15 cellular contexts compared by ENCODE assay signal in the genomic region with DNA sequence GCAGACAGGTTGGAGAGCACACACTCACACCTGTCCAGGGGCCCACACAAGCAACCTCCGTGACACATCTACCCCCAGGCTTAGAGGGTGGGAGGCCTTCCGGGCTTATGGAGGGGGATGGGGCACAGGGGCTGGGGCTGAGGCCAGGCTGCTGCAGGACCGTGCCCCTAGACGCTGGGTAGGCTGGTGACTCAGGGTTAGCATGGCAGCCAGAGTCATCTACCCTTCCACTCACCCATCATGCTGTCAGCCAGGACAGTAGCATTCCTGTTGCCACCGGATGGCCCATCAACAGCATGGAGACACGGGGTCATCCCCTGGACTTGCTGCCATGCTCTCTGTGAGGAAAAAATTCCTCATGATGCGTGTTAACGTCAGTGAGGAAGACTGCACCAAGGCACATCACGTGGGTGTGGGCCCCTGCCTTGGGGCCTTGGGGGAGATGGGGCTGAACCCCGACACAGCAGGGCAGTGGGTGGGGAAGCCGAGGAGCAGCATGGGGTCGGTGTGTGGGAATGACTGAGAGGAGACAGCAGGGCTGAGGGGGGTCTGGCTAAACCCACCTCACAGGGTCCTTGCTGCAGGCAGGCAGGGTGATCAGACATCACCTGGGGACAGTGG. TPM values are rescaled to one million over a fixed set of nuclear protein-coding genes. Genes with fewer than 3 reads are reported as not detected.
DNase-seq lines count a peak whose midpoint lies in the region; ATAC-seq and TF ChIP-seq lines count a peak whose summit lies in the region.
"Had no signal": no experiment of that assay in that cellular context is flagged by ENCODE, and none has a peak within 500 bp of the region (broad histone marks: within the 10 kb centered on the region; RNA-seq: fewer than 3 reads in every experiment).

No MANE protein-coding gene starts in this region.

- H3K36me3 ChIP-seq in adrenal gland (replicated peaks in 1 of 2), result no peaks in the 10 kb centered on the region
- no peaks in the 10 kb centered on the region for H3K36me3 ChIP-seq in right lobe of liver
- H3K36me3 ChIP-seq: BLaER1 had no signal

- H3K4me3 Mint-ChIP-seq in type B pancreatic cell, result no peak overlapping the region
- H3K4me3 Mint-ChIP-seq: stimulated activated effector memory CD8-positive, alpha-beta T cell treated with anti-CD3 and anti-CD28 coated beads, Interleukin-12 subunit alpha, Interleukin-12 subunit beta, amount 100 ng/mL, for 72 hours; T-cell had no signal

- in situ Hi-C loops in KBM-7 (cut with MboI; ENCODE audit: low pct_unique_long_range_greater_than_20kb, low sequenced_read_pairs), result no loop called here

- H3K27ac Mint-ChIP-seq in type B pancreatic cell, result peak overlapping the region; percentile 48
- H3K27ac Mint-ChIP-seq: stimulated activated effector memory CD8-positive, alpha-beta T cell treated with anti-CD3 and anti-CD28 coated beads, Interleukin-12 subunit alpha, Interleukin-12 subunit beta, amount 100 ng/mL, for 72 hours had no signal

- TF ChIP-seq CTCF in adrenal gland (IDR thresholded peaks at IDR 0.05), result no peak
- no peak for TF ChIP-seq CTCF in right lobe of liver (IDR thresholded peaks at IDR 0.05)
- no peak for TF ChIP-seq CTCF in type B pancreatic cell (conservative IDR thresholded peaks at IDR 0.05)

- H3K4me1 ChIP-seq in adrenal gland (replicated peaks in 1 of 2) (no peaks in the 10 kb centered on the region), right lobe of liver (no peaks in the 10 kb centered on the region)
- H3K4me1 ChIP-seq: BLaER1 had no signal

- H3K9me3 ChIP-seq in adrenal gland (replicated peaks in 1 of 3) (no peaks in the 10 kb centered on the region), right lobe of liver (no peaks in the 10 kb centered on the region)
- H3K9me3 ChIP-seq: BLaER1 had no signal

- no peaks in the 10 kb centered on the region for H3K36me3 Mint-ChIP-seq in type B pancreatic cell
- H3K36me3 Mint-ChIP-seq: stimulated activated effector memory CD8-positive, alpha-beta T cell treated with anti-CD3 and anti-CD28 coated beads, Interleukin-12 subunit alpha, Interleukin-12 subunit beta, amount 100 ng/mL, for 72 hours; T-cell had no signal

- 89 to 93% (median 90%) methylated on average over 6 to 12 of the region's 12 CpGs for WGBS in adrenal gland, 4 donors
- 60% methylated on average over 3 of the region's 12 CpGs for WGBS in right lobe of liver (ENCODE audit: insufficient coverage, low coverage, low lambda C conversion rate, missing lambda C conversion rate)

- TF ChIP-seq POLR2A in adrenal gland (IDR thresholded peaks at IDR 0.05) (no peak), right lobe of liver (IDR thresholded peaks at IDR 0.05) (no peak)

- peaks cover 8% of the 10 kb centered on the region for H3K4me1 Mint-ChIP-seq in type B pancreatic cell (ENCODE audit: unreplicated experiment)

- no peak overlapping the region for H3K4me3 ChIP-seq in adrenal gland
- H3K4me3 ChIP-seq in right lobe of liver, result no peak overlapping the region
- H3K4me3 ChIP-seq: BLaER1 had no signal

- DNase-seq in stimulated activated CD4-positive, alpha-beta T cell treated with anti-CD3 and anti-CD28 coated beads, Interleukin-4, amount 100 ng/mL, for 1 hour, result peak; percentile 0
- no peak for DNase-seq in stimulated activated CD4-positive, alpha-beta T cell treated with anti-CD3 and anti-CD28 coated beads, Interleukin-12 subunit alpha, Interleukin-12 subunit beta, amount 100 ng/mL, for 4 hours
- peak in 5 of 7 donors; percentile 2 to 28 (median 7) for DNase-seq in adrenal gland
- DNase-seq in right lobe of liver, result peak; percentile 7 to 27 (median 24)
- peak; percentile 44 for DNase-seq in type B pancreatic cell (ENCODE audit: extremely low spot score, unreplicated experiment)
- DNase-seq in KBM-7, result no peak
- DNase-seq in NCI-H2029 treated with DMSO at 0.1 percent for 48 hours (lab: John Stamatoyannopoulos, UW), result no peak
- DNase-seq: cortex of kidney, DMS53, NCI-H1092 treated with DMSO at 0.1 percent for 48 hours, OCI-M1 had no signal

- intact Hi-C loops in adrenal gland (cut with DNase I), result no loop called here
- intact Hi-C loops in right lobe of liver (cut with DNase I), result no loop called here

- no peaks in the 10 kb centered on the region for H3K9me3 Mint-ChIP-seq in type B pancreatic cell
- H3K9me3 Mint-ChIP-seq: stimulated activated effector memory CD8-positive, alpha-beta T cell treated with anti-CD3 and anti-CD28 coated beads, Interleukin-12 subunit alpha, Interleukin-12 subunit beta, amount 100 ng/mL, for 72 hours; T-cell had no signal

- no peaks in the 10 kb centered on the region for H3K27me3 Mint-ChIP-seq in type B pancreatic cell
- H3K27me3 Mint-ChIP-seq: T-cell had no signal

- H3K27ac ChIP-seq in adrenal gland, result no peak overlapping the region
- H3K27ac ChIP-seq in right lobe of liver, result no peak overlapping the region
- H3K27ac ChIP-seq: BLaER1 had no signal

- ATAC-seq in right lobe of liver (no peak), GM21737 (IDR thresholded peaks at IDR 0.05; ENCODE audit: unreplicated experiment) (no peak)
- ATAC-seq: stimulated activated effector memory CD8-positive, alpha-beta T cell treated with anti-CD3 and anti-CD28 coated beads, Interleukin-12 subunit alpha, Interleukin-12 subunit beta, amount 100 ng/mL, for 72 hours; T-cell had no signal

- H3K27me3 ChIP-seq in adrenal gland (no peaks in the 10 kb centered on the region), right lobe of liver (no peaks in the 10 kb centered on the region)
- H3K27me3 ChIP-seq: BLaER1 had no signal

RNA-seq across cellular contexts. Expression of a gene that starts 52.8 kb away (rescaled TPM):
- total RNA-seq in adrenal gland (1 to 10 TPM in 5 of 8 donors, under 1 TPM in 3; 0.42 to 2.9 (median 1.6) TPM), right lobe of liver (under 1 TPM in 5 of 6 experiments, not detected in 1; 0.09 to 0.19 (median 0.10) TPM), type B pancreatic cell (ENCODE audit: low replicate concordance) (3.0 and 4.3 TPM in 2 replicates)
- polyA plus RNA-seq in adrenal gland, result 1 to 10 TPM in 1 of 3 donors, under 1 TPM in 2; 0.18 to 1.1 (median 0.64) TPM

Comparison
In these comparisons a context has a peak if more than half of its experiments do, and no peak if none do; other contexts are left out.
1. DNase-seq: peak in stimulated activated CD4-positive, alpha-beta T cell treated with anti-CD3 and anti-CD28 coated beads, Interleukin-4, amount 100 ng/mL, for 1 hour (single experiment), adrenal gland (5 of 7), right lobe of liver (3 of 3) and type B pancreatic cell (single experiment); none in stimulated activated CD4-positive, alpha-beta T cell treated with anti-CD3 and anti-CD28 coated beads, Interleukin-12 subunit alpha, Interleukin-12 subunit beta, amount 100 ng/mL, for 4 hours (single experiment), KBM-7 (single experiment) and NCI-H2029 treated with DMSO at 0.1 percent for 48 hours (single experiment).